30 cellular contexts compared by ENCODE assay signal in genomic region chr3:62125376-62125775, GRCh38.
"Had no signal": no experiment of that assay in that cellular context is flagged by ENCODE, and none has a peak within 500 bp of the region (broad histone marks: within the 10 kb centered on the region; RNA-seq: fewer than 3 reads in every experiment).

No MANE protein-coding gene starts in this region.

- H3K27me3 Mint-ChIP-seq: activated CD4-positive, alpha-beta memory T cell treated with anti-CD3 and anti-CD28 coated beads for 36 hours; activated CD4-positive, alpha-beta T cell treated with anti-CD3 and anti-CD28 coated beads for 36 hours; activated CD4-positive, alpha-beta T cell treated with anti-CD3 and anti-CD28 coated beads, Interleukin-2, amount 10 ng/mL, durations not matched to agents 24 days and 14 days; activated CD8-positive, alpha-beta memory T cell treated with anti-CD3 and anti-CD28 coated beads, Interleukin-2, amount 10 ng/mL, durations not matched to agents 7 days and 5 days; activated naive CD4-positive, alpha-beta T cell treated with anti-CD3 and anti-CD28 coated beads, Interleukin-2, amount 10 ng/mL, durations not matched to agents 7 days and 5 days; activated naive CD8-positive, alpha-beta T cell treated with anti-CD3 and anti-CD28 coated beads, Interleukin-2, amount 10 ng/mL, durations not matched to agents 7 days and 5 days; central memory CD8-positive, alpha-beta T cell; dendritic cell treated with granulocyte-macrophage colony-stimulating factor and Interleukin-4, amounts not matched to agents 40 ng/mL and 50 ng/mL, for 4 days had no signal

- H3K9me3 Mint-ChIP-seq: activated CD4-positive, alpha-beta T cell treated with anti-CD3 and anti-CD28 coated beads, Interleukin-2, amount 10 ng/mL, durations not matched to agents 24 days and 14 days; activated naive CD4-positive, alpha-beta T cell treated with anti-CD3 and anti-CD28 coated beads, Interleukin-2, amount 10 ng/mL, durations not matched to agents 7 days and 5 days; activated naive CD8-positive, alpha-beta T cell treated with anti-CD3 and anti-CD28 coated beads, Interleukin-2, amount 10 ng/mL, durations not matched to agents 7 days and 5 days; activated T-helper 1 cell treated with anti-CD3 and anti-CD28 coated beads, Interleukin-12 subunit alpha, Interleukin-12 subunit beta, Interleukin-2, Interleukin-4 antibody, amounts not matched to agents 30 ng/mL and 10 ng/mL and 1 ng/mL, durations not matched to agents 14 hours and 24 hours and 36 hours; activated T-helper 2 cell treated with anti-CD3 and anti-CD28 coated beads, Interferon-gamma antibody, Interleukin-2, Interleukin-4, amounts not matched to agents 10 μg/mL and 5 μg/mL and 100 μg/mL, durations not matched to agents 14 hours and 24 hours and 36 hours had no signal

- H3K27ac ChIP-seq: brain microvascular endothelial cell, coronary artery, dorsolateral prefrontal cortex, esophagus muscularis mucosa, foreskin keratinocyte, gastrocnemius medialis had no signal

- H3K36me3 ChIP-seq: brain microvascular endothelial cell, esophagus muscularis mucosa, gastrocnemius medialis had no signal

- H3K27ac Mint-ChIP-seq: activated CD4-positive, alpha-beta memory T cell treated with anti-CD3 and anti-CD28 coated beads for 36 hours; activated CD4-positive, alpha-beta T cell treated with anti-CD3 and anti-CD28 coated beads for 36 hours; activated CD4-positive, alpha-beta T cell treated with anti-CD3 and anti-CD28 coated beads, Interleukin-2, amount 10 ng/mL, durations not matched to agents 24 days and 14 days; activated CD8-positive, alpha-beta memory T cell treated with anti-CD3 and anti-CD28 coated beads, Interleukin-2, amount 10 ng/mL, durations not matched to agents 7 days and 5 days; activated CD8-positive, alpha-beta T cell treated with anti-CD3 and anti-CD28 coated beads, Interleukin-2, amount 10 ng/mL, durations not matched to agents 7 days and 5 days; activated naive CD4-positive, alpha-beta T cell treated with anti-CD3 and anti-CD28 coated beads, Interleukin-2, amount 10 ng/mL, durations not matched to agents 7 days and 5 days; activated naive CD4-positive, alpha-beta T cell treated with anti-CD3 and anti-CD28 coated beads, Interleukin-2, amount 50 U/mL, for 72 hours; activated naive CD8-positive, alpha-beta T cell treated with anti-CD3 and anti-CD28 coated beads, Interleukin-2, amount 10 ng/mL, durations not matched to agents 7 days and 5 days; activated T-helper 1 cell treated with anti-CD3 and anti-CD28 coated beads, Interleukin-12 subunit alpha, Interleukin-12 subunit beta, Interleukin-2, Interleukin-4 antibody, amounts not matched to agents 30 ng/mL and 10 ng/mL and 1 ng/mL, durations not matched to agents 14 hours and 24 hours and 36 hours; activated T-helper 2 cell treated with anti-CD3 and anti-CD28 coated beads, Interferon-gamma antibody, Interleukin-2, Interleukin-4, amounts not matched to agents 10 μg/mL and 5 μg/mL and 100 μg/mL, durations not matched to agents 14 hours and 24 hours and 36 hours; dendritic cell treated with granulocyte-macrophage colony-stimulating factor and Interleukin-4, amounts not matched to agents 40 ng/mL and 50 ng/mL, for 4 days; endodermal cell had no signal

- H3K9me3 ChIP-seq: gastrocnemius medialis had no signal

- H3K36me3 Mint-ChIP-seq: activated CD4-positive, alpha-beta memory T cell treated with anti-CD3 and anti-CD28 coated beads for 36 hours; activated CD8-positive, alpha-beta memory T cell treated with anti-CD3 and anti-CD28 coated beads, Interleukin-2, amount 10 ng/mL, durations not matched to agents 7 days and 5 days; activated naive CD4-positive, alpha-beta T cell treated with anti-CD3 and anti-CD28 coated beads, Interleukin-2, amount 10 ng/mL, durations not matched to agents 7 days and 5 days; activated naive CD4-positive, alpha-beta T cell treated with anti-CD3 and anti-CD28 coated beads, Interleukin-2, amount 50 U/mL, for 72 hours; activated naive CD8-positive, alpha-beta T cell treated with anti-CD3 and anti-CD28 coated beads, Interleukin-2, amount 10 ng/mL, durations not matched to agents 7 days and 5 days had no signal

- H3K4me1 Mint-ChIP-seq: activated CD4-positive, alpha-beta T cell treated with anti-CD3 and anti-CD28 coated beads for 36 hours; activated CD4-positive, alpha-beta T cell treated with anti-CD3 and anti-CD28 coated beads, Interleukin-2, amount 10 ng/mL, durations not matched to agents 24 days and 14 days; activated CD8-positive, alpha-beta memory T cell treated with anti-CD3 and anti-CD28 coated beads, Interleukin-2, amount 10 ng/mL, durations not matched to agents 7 days and 5 days; activated naive CD4-positive, alpha-beta T cell treated with anti-CD3 and anti-CD28 coated beads, Interleukin-2, amount 10 ng/mL, durations not matched to agents 7 days and 5 days; activated naive CD8-positive, alpha-beta T cell treated with anti-CD3 and anti-CD28 coated beads, Interleukin-2, amount 10 ng/mL, durations not matched to agents 7 days and 5 days; central memory CD8-positive, alpha-beta T cell; endodermal cell had no signal

- ATAC-seq: activated CD4-positive, alpha-beta T cell treated with anti-CD3 and anti-CD28 coated beads for 36 hours; activated CD8-positive, alpha-beta memory T cell treated with anti-CD3 and anti-CD28 coated beads, Interleukin-2, amount 10 ng/mL, durations not matched to agents 7 days and 5 days; activated CD8-positive, alpha-beta T cell treated with anti-CD3 and anti-CD28 coated beads, Interleukin-2, amount 10 ng/mL, durations not matched to agents 7 days and 5 days; activated naive CD4-positive, alpha-beta T cell treated with anti-CD3 and anti-CD28 coated beads, Interleukin-2, amount 50 U/mL, for 72 hours; foreskin keratinocyte; gastrocnemius medialis had no signal

- DNase-seq: activated CD4-positive, alpha-beta memory T cell treated with anti-CD3 and anti-CD28 coated beads for 36 hours; activated CD4-positive, alpha-beta T cell treated with anti-CD3 and anti-CD28 coated beads for 36 hours; activated CD4-positive, alpha-beta T cell treated with anti-CD3 and anti-CD28 coated beads, Interleukin-2, amount 10 ng/mL, durations not matched to agents 24 days and 14 days; activated CD4-positive, CD25-positive, alpha-beta regulatory T cell; activated CD4-positive, CD25-positive, alpha-beta regulatory T cell treated with anti-CD3 and anti-CD28 coated beads, Interleukin-2, amount 50 U/mL, for 72 hours; activated CD8-positive, alpha-beta memory T cell treated with anti-CD3 and anti-CD28 coated beads, Interleukin-2, amount 10 ng/mL, durations not matched to agents 7 days and 5 days; activated CD8-positive, alpha-beta memory T cell treated with anti-CD3 and anti-CD28 coated beads, Interleukin-2, amount 50 U/mL, for 4 hours; activated CD8-positive, alpha-beta T cell treated with anti-CD3 and anti-CD28 coated beads, Interleukin-2, amount 10 ng/mL, durations not matched to agents 7 days and 5 days; activated gamma-delta T cell; activated naive CD4-positive, alpha-beta T cell; activated naive CD4-positive, alpha-beta T cell treated with anti-CD3 and anti-CD28 coated beads, Interleukin-2, amount 10 ng/mL, durations not matched to agents 7 days and 5 days; activated naive CD8-positive, alpha-beta T cell treated with anti-CD3 and anti-CD28 coated beads, Interleukin-2, amount 10 ng/mL, durations not matched to agents 7 days and 5 days; activated T-cell treated with anti-CD3 and anti-CD28 coated beads, Interleukin-2, amount 50 U/mL, for 1 hour; activated T-cell treated with anti-CD3 and anti-CD28 coated beads, Interleukin-2, amount 50 U/mL, for 48 hours; anterior cingulate cortex; brain microvascular endothelial cell; dorsolateral prefrontal cortex; effector memory CD4-positive, alpha-beta T cell; endodermal cell; erythroblast; foreskin keratinocyte; gastrocnemius medialis; T-helper 2 cell had no signal

- H3K4me3 Mint-ChIP-seq: activated CD4-positive, alpha-beta memory T cell treated with anti-CD3 and anti-CD28 coated beads for 36 hours; activated CD4-positive, alpha-beta T cell treated with anti-CD3 and anti-CD28 coated beads for 36 hours; activated CD4-positive, alpha-beta T cell treated with anti-CD3 and anti-CD28 coated beads, Interleukin-2, amount 10 ng/mL, durations not matched to agents 24 days and 14 days; activated CD8-positive, alpha-beta memory T cell treated with anti-CD3 and anti-CD28 coated beads, Interleukin-2, amount 10 ng/mL, durations not matched to agents 7 days and 5 days; activated CD8-positive, alpha-beta T cell treated with anti-CD3 and anti-CD28 coated beads, Interleukin-2, amount 10 ng/mL, durations not matched to agents 7 days and 5 days; activated naive CD4-positive, alpha-beta T cell treated with anti-CD3 and anti-CD28 coated beads, Interleukin-2, amount 10 ng/mL, durations not matched to agents 7 days and 5 days; activated naive CD8-positive, alpha-beta T cell treated with anti-CD3 and anti-CD28 coated beads, Interleukin-2, amount 10 ng/mL, durations not matched to agents 7 days and 5 days; activated T-helper 1 cell treated with anti-CD3 and anti-CD28 coated beads, Interleukin-12 subunit alpha, Interleukin-12 subunit beta, Interleukin-2, Interleukin-4 antibody, amounts not matched to agents 30 ng/mL and 10 ng/mL and 1 ng/mL, durations not matched to agents 14 hours and 24 hours and 36 hours; central memory CD8-positive, alpha-beta T cell; dendritic cell treated with granulocyte-macrophage colony-stimulating factor and Interleukin-4, amounts not matched to agents 40 ng/mL and 50 ng/mL, for 4 days; endodermal cell had no signal

- H3K4me1 ChIP-seq: foreskin keratinocyte had no signal

- H3K4me3 ChIP-seq: coronary artery, dorsolateral prefrontal cortex, esophagus muscularis mucosa, gastrocnemius medialis had no signal

- H3K27me3 ChIP-seq: brain microvascular endothelial cell, dorsolateral prefrontal cortex, esophagus muscularis mucosa, foreskin keratinocyte, gastrocnemius medialis had no signal
